ENCODE assay signal across 1 cellular context in genomic region chr12:56645717-56646446, GRCh38.
TF ChIP-seq lines count a peak whose summit lies in the region.

Gene ATP5F1B, minus strand, starts transcription at chr12:56645984. Its CDS starts 21 bp downstream, at chr12:56645963.

TF ChIP-seq in WTC11, 78 proteins besides CTCF, POLR2A, EP300 and RAD21 (continued from another document):
- TF ChIP-seq FOXP4 (CRISPR knock-in tag; IDR thresholded peaks at IDR 0.05), result peak; percentile 82; the same call in 1 of the 2 replicates
- TF ChIP-seq SP1 (CRISPR knock-in tag; conservative IDR thresholded peaks at IDR 0.05), result peak; percentile 81
- peak; percentile 73; the same call in 1 of the 2 replicates for TF ChIP-seq GABPB1 (CRISPR knock-in tag; IDR thresholded peaks at IDR 0.05)
- TF ChIP-seq SMAD3 (CRISPR knock-in tag; IDR thresholded peaks at IDR 0.05; ENCODE audit: borderline replicate concordance), result 0 out of 2 replicates have a peak, but pooled peaks have one; percentile 47
- no peak for TF ChIP-seq EMX1 (CRISPR knock-in tag; IDR thresholded peaks at IDR 0.05)
- TF ChIP-seq, protein P1, sequence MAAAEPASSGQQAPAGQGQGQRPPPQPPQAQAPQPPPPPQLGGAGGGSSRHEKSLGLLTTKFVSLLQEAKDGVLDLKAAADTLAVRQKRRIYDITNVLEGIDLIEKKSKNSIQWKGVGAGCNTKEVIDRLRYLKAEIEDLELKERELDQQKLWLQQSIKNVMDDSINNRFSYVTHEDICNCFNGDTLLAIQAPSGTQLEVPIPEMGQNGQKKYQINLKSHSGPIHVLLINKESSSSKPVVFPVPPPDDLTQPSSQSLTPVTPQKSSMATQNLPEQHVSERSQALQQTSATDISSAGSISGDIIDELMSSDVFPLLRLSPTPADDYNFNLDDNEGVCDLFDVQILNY (CRISPR knock-in tag; IDR thresholded peaks at IDR 0.05), result 0 out of 2 replicates have a peak, but pooled peaks have one; percentile 27
- peak; percentile 15; the same call in 1 of the 2 replicates for TF ChIP-seq MYBL2 (CRISPR knock-in tag; IDR thresholded peaks at IDR 0.05)
- TF ChIP-seq RELA (CRISPR knock-in tag; IDR thresholded peaks at IDR 0.05; ENCODE audit: borderline replicate concordance), result 0 out of 2 replicates have a peak, but pooled peaks have one; percentile 32
- TF ChIP-seq ATF3 (CRISPR knock-in tag; conservative IDR thresholded peaks at IDR 0.05), result no peak
- TF ChIP-seq GRHL2 (CRISPR knock-in tag; IDR thresholded peaks at IDR 0.05; ENCODE audit: insufficient replicate concordance, severe bottlenecking), result no peak
